In genomic region chr2:108870069-108870644, GRCh38 we compare ENCODE assay signal across 15 cellular contexts.
DNase-seq lines count a peak whose midpoint lies in the region; FAIRE-seq and TF ChIP-seq lines count a peak whose summit lies in the region.
"Had no signal": no experiment of that assay in that cellular context is flagged by ENCODE, and none has a peak within 500 bp of the region (broad histone marks: within the 10 kb centered on the region; RNA-seq: fewer than 3 reads in every experiment).

No MANE protein-coding gene starts in this region.

- H3K4me2 ChIP-seq in OCI-LY7 (ENCODE audit: low read length) = no peak overlapping the region
- H3K4me2 ChIP-seq: A549 had no signal

- FAIRE-seq in D721Med (lab: Jason Lieb, UNC) = peak; percentile 51
- FAIRE-seq: A549, H1, HTR-8/SVneo had no signal

- H2AFZ ChIP-seq in OCI-LY7 (ENCODE audit: low read length) = no peak overlapping the region

- in situ Hi-C loops in Caki2 (cut with HindIII; ENCODE audit: low pct_unique_long_range_greater_than_20kb, low sequenced_read_pairs) = no loop called here

- TF ChIP-seq CTCF in D721Med (IDR thresholded peaks at IDR 0.05; ENCODE audit: insufficient read depth, missing control alignments) (no peak), OCI-LY7 (conservative IDR thresholded peaks at IDR 0.05; ENCODE audit: low read length) (no peak), choroid plexus epithelial cell (conservative IDR thresholded peaks at IDR 0.05; ENCODE audit: low read depth, low read length) (no peak)

- H3K9me2 ChIP-seq in OCI-LY7 (ENCODE audit: insufficient read depth, low read length) = no peaks in the 10 kb centered on the region

- H3K4me3 ChIP-seq in OCI-LY7 (ENCODE audit: low read depth, low read length, poor library complexity, severe bottlenecking) (no peak overlapping the region), choroid plexus epithelial cell (ENCODE audit: low read depth, low read length) (no peak overlapping the region)
- H3K4me3 ChIP-seq: A549, HAP-1 had no signal

- CTCF ChIA-PET in OCI-LY7 (lab: Charles Lee; ENCODE audit: unreplicated experiment) = no interaction called here

- no peak overlapping the region for H3K27ac ChIP-seq in OCI-LY7 (ENCODE audit: low read depth, low read length, poor library complexity, severe bottlenecking)
- H3K27ac ChIP-seq: A549, C4-2B had no signal

- intact Hi-C loops in OCI-LY7 (cut with micrococcal nuclease; ENCODE audit: unreplicated experiment) = no loop called here

- no peaks in the 10 kb centered on the region for H3K79me2 ChIP-seq in OCI-LY7 (ENCODE audit: insufficient read depth, low read depth, low read length)

- peaks cover 11% of the 10 kb centered on the region; the same call in 1 of the 2 replicates for H3K9me3 ChIP-seq in OCI-LY7 (ENCODE audit: low read length)
- H3K9me3 ChIP-seq: BE2C, HAP-1 had no signal

- H3K4me1 ChIP-seq in OCI-LY7 (ENCODE audit: insufficient read depth, low read length, poor library complexity, severe bottlenecking) = no peaks in the 10 kb centered on the region
- H3K4me1 ChIP-seq: A549, BE2C had no signal

- H4K20me1 ChIP-seq in OCI-LY7 (ENCODE audit: insufficient read depth, low read length) = no peaks in the 10 kb centered on the region

- peaks cover 53% of the 10 kb centered on the region for H3K36me3 ChIP-seq in OCI-LY7 (ENCODE audit: insufficient read depth, low read length)
- H3K36me3 ChIP-seq: BE2C had no signal

- no TSS peak for BruUV-seq in OCI-LY7 (replicated peaks; lab: Mats Ljungman, UMichigan)

- DNase-seq in Caki2 (ENCODE audit: low read depth) (peak; percentile 21), D721Med (ENCODE audit: insufficient read length, low spot score) (no peak), OCI-LY7 (ENCODE audit: low spot score) (peak; percentile 5), choroid plexus epithelial cell (ENCODE audit: low read depth) (peak; percentile 8), SHP77 treated with DMSO at 0.1 percent for 48 hours (lab: John Stamatoyannopoulos, UW) (no peak), midbrain (lab: John Stamatoyannopoulos, UW) (no peak), anterior cingulate cortex (lab: John Stamatoyannopoulos, UW) (no peak)
- DNase-seq: BE2C; CD4-positive, alpha-beta memory T cell; HFFc6 had no signal

- POLR2A ChIA-PET in OCI-LY7 (lab: Charles Lee) = interaction anchor here (0.8 to 1.0 kb wide), 2 partner anchors 9 to 14 kb away, joined by 3 read pairs; no protein-coding TSS in a partner anchor

Comparison
In these comparisons a context has a peak if more than half of its experiments do, and no peak if none do; other contexts are left out.
1. DNase-seq: peak in Caki2 (single experiment), OCI-LY7 (single experiment) and choroid plexus epithelial cell (single experiment); none in D721Med (single experiment), SHP77 treated with DMSO at 0.1 percent for 48 hours (single experiment), midbrain (single experiment) and anterior cingulate cortex (0 of 58).